1 cellular context compared by ENCODE assay signal in genomic region chr2:64018715-64019082, GRCh38.
TF ChIP-seq lines count a peak whose summit lies in the region.

No MANE protein-coding gene starts in this region.

TF ChIP-seq in K562, 482 proteins besides CTCF, POLR2A, EP300 and RAD21 (continued from another document and continues in another):
- TF ChIP-seq MITF (IDR thresholded peaks at IDR 0.05) (no peak), HNRNPUL1 (IDR thresholded peaks at IDR 0.05; ENCODE audit: low read length) (no peak), MAFK (IDR thresholded peaks at IDR 0.05; ENCODE audit: low read length) (no peak), ZNF785 (CRISPR knock-in tag; IDR thresholded peaks at IDR 0.05) (no peak), RNF2 (IDR thresholded peaks at IDR 0.05) (no peak), KLF16 (IDR thresholded peaks at IDR 0.05) (no peak), TRIM28 (IDR thresholded peaks at IDR 0.05) (no peak), NCOA4 (IDR thresholded peaks at IDR 0.05; ENCODE audit: partially characterized antibody) (no peak), SPI1 (IDR thresholded peaks at IDR 0.05; ENCODE audit: borderline replicate concordance, low read depth, low read length) (peak; percentile 95), ETS1 (conservative IDR thresholded peaks at IDR 0.05; ENCODE audit: control insufficient read depth, low read depth, low read length) (0 out of 2 replicates have a peak, but pooled peaks have one; percentile 9), CBFA2T3 (IDR thresholded peaks at IDR 0.05) (0 out of 2 replicates have a peak, but pooled peaks have one; percentile 8), MAZ (CRISPR knock-in tag; conservative IDR thresholded peaks at IDR 0.05 in 1 of 2, IDR thresholded peaks at IDR 0.05 in 1 of 2) (no peak), TCF7 (IDR thresholded peaks at IDR 0.05; ENCODE audit: borderline replicate concordance) (no peak), PKNOX1 (IDR thresholded peaks at IDR 0.05) (no peak), BMI1 (IDR thresholded peaks at IDR 0.05; ENCODE audit: low read length) (no peak), HBP1 (CRISPR knock-in tag; IDR thresholded peaks at IDR 0.05) (no peak), ZKSCAN1 (IDR thresholded peaks at IDR 0.05; ENCODE audit: low read depth, low read length) (no peak), KLF13 (tag; IDR thresholded peaks at IDR 0.05; ENCODE audit: borderline replicate concordance, low read depth) (no peak), ZNF175 (CRISPR knock-in tag; IDR thresholded peaks at IDR 0.05; ENCODE audit: low read depth) (peak; percentile 17; the same call in 1 of the 2 replicates), FIP1L1 (IDR thresholded peaks at IDR 0.05; ENCODE audit: low read depth, low read length, poor library complexity, severe bottlenecking) (no peak), GABPB1 (CRISPR knock-in tag; IDR thresholded peaks at IDR 0.05) (peak; percentile 45; the same call in 1 of the 2 replicates), KDM4B (IDR thresholded peaks at IDR 0.05; ENCODE audit: borderline replicate concordance in 2 of 2, low read depth in 1 of 2) (no peak), HNRNPL (IDR thresholded peaks at IDR 0.05; ENCODE audit: low read depth, low read length) (no peak), CEBPG (CRISPR knock-in tag; IDR thresholded peaks at IDR 0.05) (no peak), CEBPG (tag; conservative IDR thresholded peaks at IDR 0.05 in 1 of 2, IDR thresholded peaks at IDR 0.05 in 1 of 2) (no peak), NELFE (IDR thresholded peaks at IDR 0.05; ENCODE audit: insufficient read depth, insufficient read length) (no peak), ZNF507 (tag; conservative IDR thresholded peaks at IDR 0.05) (no peak), ZHX1 (conservative IDR thresholded peaks at IDR 0.05; ENCODE audit: low read length) (no peak), FOXK1 (CRISPR knock-in tag; IDR thresholded peaks at IDR 0.05; ENCODE audit: borderline replicate concordance) (no peak), MEF2A (IDR thresholded peaks at IDR 0.05; ENCODE audit: control insufficient read depth, low read depth, low read length) (no peak), ZNF444 (CRISPR knock-in tag; IDR thresholded peaks at IDR 0.05) (no peak), ZNF134 (CRISPR knock-in tag; conservative IDR thresholded peaks at IDR 0.05) (no peak), SREBF2 (CRISPR knock-in tag; IDR thresholded peaks at IDR 0.05) (no peak), CTCFL (IDR thresholded peaks at IDR 0.05; ENCODE audit: borderline replicate concordance, insufficient read depth, low read depth, low read length, poor library complexity, severe bottlenecking) (no peak), REST (CRISPR knock-in tag; IDR thresholded peaks at IDR 0.05; ENCODE audit: low read depth) (no peak), JUND (IDR thresholded peaks at IDR 0.05; ENCODE audit: borderline replicate concordance, low read depth, low read length) (no peak), JUND (tag; IDR thresholded peaks at IDR 0.05; ENCODE audit: borderline replicate concordance, low read depth, low read length) (no peak), STAT6 (CRISPR knock-in tag; IDR thresholded peaks at IDR 0.05) (no peak), TFAP4 (CRISPR knock-in tag; IDR thresholded peaks at IDR 0.05; ENCODE audit: borderline replicate concordance) (peak; percentile 65; the same call in 1 of the 2 replicates), ZNF253 (CRISPR knock-in tag; conservative IDR thresholded peaks at IDR 0.05) (no peak), TAF7 (tag; IDR thresholded peaks at IDR 0.05) (no peak), NFYB (IDR thresholded peaks at IDR 0.05; ENCODE audit: extremely low read depth, insufficient read length) (no peak), RBFOX2 (IDR thresholded peaks at IDR 0.05; ENCODE audit: low read depth, low read length) (no peak), BRD4 (IDR thresholded peaks at IDR 0.05) (no peak), ETV5 (CRISPR knock-in tag; IDR thresholded peaks at IDR 0.05; ENCODE audit: low read depth) (no peak), RHOXF2B (CRISPR knock-in tag; conservative IDR thresholded peaks at IDR 0.05) (no peak), KAT7 (CRISPR knock-in tag; IDR thresholded peaks at IDR 0.05; ENCODE audit: borderline replicate concordance) (no peak), ELF1 (tag; IDR thresholded peaks at IDR 0.05) (peak; percentile 31; the same call in 1 of the 2 replicates), NR2C2 (CRISPR knock-in tag; IDR thresholded peaks at IDR 0.05) (no peak), NR2C2 (tag; IDR thresholded peaks at IDR 0.05) (no peak), BRCA1 (IDR thresholded peaks at IDR 0.05) (no peak), BRCA1 (CRISPR knock-in tag; IDR thresholded peaks at IDR 0.05) (no peak), TOE1 (IDR thresholded peaks at IDR 0.05; ENCODE audit: borderline replicate concordance) (no peak), TOE1 (CRISPR knock-in tag; IDR thresholded peaks at IDR 0.05; ENCODE audit: borderline replicate concordance, low read depth) (no peak)
